14 cellular contexts compared by ENCODE assay signal in genomic region chr12:92942905-92943304, GRCh38. TPM values are rescaled to one million over a fixed set of nuclear protein-coding genes. Genes with fewer than 3 reads are reported as not detected.
DNase-seq lines count a peak whose midpoint lies in the region; ATAC-seq and TF ChIP-seq lines count a peak whose summit lies in the region.
"Had no signal": no experiment of that assay in that cellular context is flagged by ENCODE, and none has a peak within 500 bp of the region (broad histone marks: within the 10 kb centered on the region; RNA-seq: fewer than 3 reads in every experiment).

No MANE protein-coding gene starts in this region.

- no peaks in the 10 kb centered on the region for H3K9me3 ChIP-seq in smooth muscle cell (replicated peaks; ENCODE audit: low read depth)
- H3K9me3 ChIP-seq: body of pancreas had no signal

- ATAC-seq in GM18867 (IDR thresholded peaks at IDR 0.05; ENCODE audit: unreplicated experiment) = no peak
- ATAC-seq: activated CD4-positive, CD25-positive, alpha-beta regulatory T cell treated with anti-CD3 and anti-CD28 coated beads, Interleukin-2, amount 50 U/mL, for 24 hours; body of pancreas had no signal

- H3F3A ChIP-seq in smooth muscle cell (ENCODE audit: low read depth) = peaks cover 3% of the 10 kb centered on the region

- DNase-seq in EL (peak; percentile 69), SK-MEL-5 (ENCODE audit: low read depth, low spot score) (peak; percentile 17), fibroblast of villous mesenchyme (ENCODE audit: low read depth) (peak; percentile 95), smooth muscle cell (lab: John Stamatoyannopoulos, UW; ENCODE audit: unreplicated experiment) (no peak), NCI-H446 (lab: John Stamatoyannopoulos, UW) (no peak), NCI-H2081 (lab: John Stamatoyannopoulos, UW) (no peak)
- no peak for DNase-seq in activated T-cell treated with anti-CD3 and anti-CD28 coated beads, Interleukin-2, amount 50 U/mL, for 1 hour
- DNase-seq: activated T-cell treated with anti-CD3 and anti-CD28 coated beads, Interleukin-2, amount 50 U/mL, for 48 hours; COR-L47; NCI-H1417 treated with DMSO at 0.1 percent for 48 hours; SHP77 treated with DMSO at 0.1 percent for 48 hours had no signal

- no peaks in the 10 kb centered on the region for H3K27me3 ChIP-seq in smooth muscle cell (ENCODE audit: low read depth)
- H3K27me3 ChIP-seq: body of pancreas had no signal

- TF ChIP-seq CTCF in fibroblast of villous mesenchyme (IDR thresholded peaks at IDR 0.05; ENCODE audit: insufficient read depth, low read depth, low read length) = no peak
- no peak for TF ChIP-seq CTCF in smooth muscle cell (IDR thresholded peaks at IDR 0.05; ENCODE audit: borderline replicate concordance, insufficient read depth, poor library complexity, severe bottlenecking)

- in situ Hi-C loops in SK-MEL-5 (cut with HindIII; ENCODE audit: low pct_unique_long_range_greater_than_20kb, low sequenced_read_pairs) = no loop called here

- H4K20me1 ChIP-seq in smooth muscle cell (ENCODE audit: low read depth) = no peaks in the 10 kb centered on the region

- no peak overlapping the region for H3K27ac ChIP-seq in smooth muscle cell (ENCODE audit: low read depth)

- H3K79me2 ChIP-seq in smooth muscle cell (ENCODE audit: low read depth) = no peaks in the 10 kb centered on the region

- peak overlapping the region; percentile 54 for H3K4me2 ChIP-seq in smooth muscle cell

- H3K4me1 ChIP-seq in smooth muscle cell (ENCODE audit: low read depth) = peaks cover 7% of the 10 kb centered on the region
- H3K4me1 ChIP-seq: body of pancreas had no signal

- 88% methylated on average over 1 of the region's 1 CpG for WGBS in smooth muscle cell (ENCODE audit: low lambda C conversion rate)

- no peak overlapping the region for H2AFZ ChIP-seq in smooth muscle cell (ENCODE audit: low read depth)

- no peaks in the 10 kb centered on the region for H3K36me3 ChIP-seq in smooth muscle cell (ENCODE audit: low read depth)

- H3K4me3 ChIP-seq in fibroblast of villous mesenchyme (ENCODE audit: low read depth, low read length) (no peak overlapping the region), smooth muscle cell (no peak overlapping the region)
- H3K4me3 ChIP-seq: body of pancreas had no signal

- H3K9ac ChIP-seq in smooth muscle cell (ENCODE audit: low read depth) = no peak overlapping the region

RNA-seq across cellular contexts. Expression of gene EEA1, which starts 13.8 kb away (rescaled TPM):
- total RNA-seq in SK-MEL-5 (2014; rRNA removed; shearing (Covaris generic)) = 29.0 and 31.5 TPM in 2 replicates
- polyA plus RNA-seq in SK-MEL-5 (2015; cell fraction: cytosol; rRNA removed) = 9.7 and 15.1 TPM in 2 replicates
- 22.3 and 25.4 TPM in 2 replicates for polyA plus RNA-seq in SK-MEL-5 (2015; cell fraction: nucleus; rRNA removed)
- total RNA-seq in fibroblast of villous mesenchyme (18.7 and 25.0 TPM in 2 replicates), smooth muscle cell (25.1 and 28.5 TPM in 2 replicates)
- 22.7 and 29.0 TPM in 2 replicates for polyA plus RNA-seq in smooth muscle cell

Comparison
In these comparisons a context has a peak if more than half of its experiments do, and no peak if none do; other contexts are left out.
1. DNase-seq: peak in EL (single experiment), SK-MEL-5 (single experiment) and fibroblast of villous mesenchyme (single experiment); none in smooth muscle cell (single experiment), NCI-H446 (0 of 2), activated T-cell treated with anti-CD3 and anti-CD28 coated beads, Interleukin-2, amount 50 U/mL, for 1 hour (single experiment) and NCI-H2081 (0 of 2).